In genomic region chr5:152466079-152466745, GRCh38 we compare ENCODE assay signal across 18 cellular contexts.
DNase-seq lines count a peak whose midpoint lies in the region; ATAC-seq and TF ChIP-seq lines count a peak whose summit lies in the region.
"Had no signal": no experiment of that assay in that cellular context is flagged by ENCODE, and none has a peak within 500 bp of the region (broad histone marks: within the 10 kb centered on the region; RNA-seq: fewer than 3 reads in every experiment).

No MANE protein-coding gene starts in this region.

- no peak overlapping the region for H3K4me3 Mint-ChIP-seq in endodermal cell
- no peak overlapping the region for H3K4me3 Mint-ChIP-seq in stimulated activated effector memory CD8-positive, alpha-beta T cell treated with anti-CD3 and anti-CD28 coated beads, Interleukin-12 subunit alpha, Interleukin-12 subunit beta, amount 100 ng/mL, for 72 hours
- H3K4me3 Mint-ChIP-seq: CD4-positive, CD25-positive, alpha-beta regulatory T cell; CD8-positive, alpha-beta memory T cell; GM23338; HFFc6 had no signal

- H3K27me3 ChIP-seq in endodermal cell (ENCODE audit: control insufficient read depth, insufficient read depth, low read length, poor library complexity, severe bottlenecking) (no peaks in the 10 kb centered on the region), cardiac muscle cell (no peaks in the 10 kb centered on the region), left ventricle myocardium inferior (ENCODE audit: low read depth) (no peaks in the 10 kb centered on the region), GM23248 (replicated peaks; ENCODE audit: insufficient read depth) (no peaks in the 10 kb centered on the region)
- H3K27me3 ChIP-seq: BE2C had no signal

- ATAC-seq in stimulated activated effector memory CD8-positive, alpha-beta T cell treated with anti-CD3 and anti-CD28 coated beads, Interleukin-12 subunit alpha, Interleukin-12 subunit beta, amount 100 ng/mL, for 72 hours, result peak; percentile 11
- ATAC-seq: GM23338, HCT116 had no signal

- H3K9me3 ChIP-seq in endodermal cell (ENCODE audit: control insufficient read depth, low read length) (peaks cover 16% of the 10 kb centered on the region), cardiac muscle cell (ENCODE audit: low read depth) (no peaks in the 10 kb centered on the region), left ventricle myocardium inferior (replicated peaks) (no peaks in the 10 kb centered on the region), GM23248 (ENCODE audit: low read depth) (no peaks in the 10 kb centered on the region)
- H3K9me3 ChIP-seq: BE2C had no signal

- H3K9me2 ChIP-seq in GM23248 (ENCODE audit: insufficient read depth), result no peaks in the 10 kb centered on the region

- no peak overlapping the region for H3K27ac ChIP-seq in endodermal cell (ENCODE audit: low read depth, low read length)
- peak overlapping the region; percentile 53 for H3K27ac ChIP-seq in cardiac muscle cell
- H3K27ac ChIP-seq in left ventricle myocardium inferior (replicated peaks), result peak overlapping the region; percentile 79
- no peak overlapping the region for H3K27ac ChIP-seq in GM23248
- H3K27ac ChIP-seq: HL-60 had no signal

- TF ChIP-seq CTCF in endodermal cell (conservative IDR thresholded peaks at IDR 0.05) (peak; percentile 56), cardiac muscle cell (IDR thresholded peaks at IDR 0.05; ENCODE audit: low read depth, low read length) (no peak), left ventricle myocardium inferior (IDR thresholded peaks at IDR 0.05; ENCODE audit: borderline replicate concordance) (no peak)

- H3K4me3 ChIP-seq in endodermal cell (ENCODE audit: low read length) (peak overlapping the region; percentile 47), cardiac muscle cell (no peak overlapping the region), left ventricle myocardium inferior (no peak overlapping the region), GM23248 (no peak overlapping the region)
- H3K4me3 ChIP-seq: GM23338 had no signal

- peaks cover 19% of the 10 kb centered on the region for H3K4me1 Mint-ChIP-seq in endodermal cell
- H3K4me1 Mint-ChIP-seq in stimulated activated effector memory CD8-positive, alpha-beta T cell treated with anti-CD3 and anti-CD28 coated beads, Interleukin-12 subunit alpha, Interleukin-12 subunit beta, amount 100 ng/mL, for 72 hours, result peaks cover 8% of the 10 kb centered on the region
- H3K4me1 Mint-ChIP-seq: CD4-positive, CD25-positive, alpha-beta regulatory T cell; CD8-positive, alpha-beta memory T cell had no signal

- H3K27me3 Mint-ChIP-seq in endodermal cell (ENCODE audit: insufficient read depth), result peaks cover 4% of the 10 kb centered on the region

- no peak for DNase-seq in endodermal cell
- peak in 1 of 2 donors; percentile 43 for DNase-seq in cardiac muscle cell (ENCODE audit: low read depth in 1 of 2, low spot score in 1 of 2)
- DNase-seq in left ventricle myocardium inferior, result no peak
- DNase-seq in stimulated activated effector memory CD8-positive, alpha-beta T cell treated with anti-CD3 and anti-CD28 coated beads, Interleukin-12 subunit alpha, Interleukin-12 subunit beta, amount 100 ng/mL, for 72 hours (ENCODE audit: low spot score in 2 of 2), result no peak
- no peak for DNase-seq in stimulated activated naive CD4-positive, alpha-beta T cell treated with Interleukin-2 at 50 U/mL for 16 hours (lab: John Stamatoyannopoulos, UW)
- DNase-seq in GM23248, result no peak
- no peak for DNase-seq in NCI-H1105 (lab: John Stamatoyannopoulos, UW)
- DNase-seq: ACHN; BE2C; C1 segment of cervical spinal cord; CD4-positive, CD25-positive, alpha-beta regulatory T cell; CD8-positive, alpha-beta memory T cell; COR-L47; DMS 273 treated with DMSO at 0.1 percent for 48 hours; HFFc6 had no signal

- no peaks in the 10 kb centered on the region for H3K36me3 Mint-ChIP-seq in endodermal cell (ENCODE audit: low read depth)
- no peaks in the 10 kb centered on the region for H3K36me3 Mint-ChIP-seq in stimulated activated effector memory CD8-positive, alpha-beta T cell treated with anti-CD3 and anti-CD28 coated beads, Interleukin-12 subunit alpha, Interleukin-12 subunit beta, amount 100 ng/mL, for 72 hours
- H3K36me3 Mint-ChIP-seq: CD4-positive, CD25-positive, alpha-beta regulatory T cell; CD8-positive, alpha-beta memory T cell had no signal

- peaks cover 35% of the 10 kb centered on the region for H3K4me1 ChIP-seq in endodermal cell (ENCODE audit: control insufficient read depth, insufficient read depth, low read length)
- peaks cover 8% of the 10 kb centered on the region for H3K4me1 ChIP-seq in cardiac muscle cell (ENCODE audit: low read depth)
- peaks cover 43% of the 10 kb centered on the region for H3K4me1 ChIP-seq in left ventricle myocardium inferior
- H3K4me1 ChIP-seq in GM23248 (ENCODE audit: insufficient read depth), result no peaks in the 10 kb centered on the region
- H3K4me1 ChIP-seq: BE2C had no signal

- no peak overlapping the region for H2AFZ ChIP-seq in GM23248
- H2AFZ ChIP-seq: GM23338 had no signal

- H3K9ac ChIP-seq in endodermal cell (ENCODE audit: extremely low read depth, low read length, poor library complexity, severe bottlenecking) (no peak overlapping the region), GM23248 (no peak overlapping the region)

- no peaks in the 10 kb centered on the region for H3K79me2 ChIP-seq in GM23248 (ENCODE audit: insufficient read depth)

- no peaks in the 10 kb centered on the region for H4K20me1 ChIP-seq in GM23248 (ENCODE audit: insufficient read depth)

- WGBS in endodermal cell (ENCODE audit: insufficient coverage in 1 of 2, insufficient read length in 1 of 2), 2 experiments, result 92 to 100% methylated on average over 1 to 3 of the region's 3 CpGs
- 10 to 12% methylated on average over 3 of the region's 3 CpGs for WGBS in GM23248 (ENCODE audit: low coverage in 1 of 2, low lambda C conversion rate in 2 of 2, missing lambda C conversion rate in 2 of 2), 2 experiments

- H3K4me2 ChIP-seq in GM23248 (ENCODE audit: unreplicated experiment), result no peak overlapping the region
- H3K4me2 ChIP-seq: GM23338 had no signal

- H3F3A ChIP-seq in GM23248 (ENCODE audit: insufficient read depth), result no peaks in the 10 kb centered on the region

- in situ Hi-C loops in GM23248 (cut with MboI), result no loop called here

- H3K27ac Mint-ChIP-seq in endodermal cell, result no peak overlapping the region
- no peak overlapping the region for H3K27ac Mint-ChIP-seq in stimulated activated effector memory CD8-positive, alpha-beta T cell treated with anti-CD3 and anti-CD28 coated beads, Interleukin-12 subunit alpha, Interleukin-12 subunit beta, amount 100 ng/mL, for 72 hours
- H3K27ac Mint-ChIP-seq: CD4-positive, CD25-positive, alpha-beta regulatory T cell; GM23338; HFFc6 had no signal

- intact Hi-C loops in left ventricle myocardium inferior (cut with micrococcal nuclease), result no loop called here

- no peaks in the 10 kb centered on the region for H3K9me3 Mint-ChIP-seq in endodermal cell
- no peaks in the 10 kb centered on the region for H3K9me3 Mint-ChIP-seq in stimulated activated effector memory CD8-positive, alpha-beta T cell treated with anti-CD3 and anti-CD28 coated beads, Interleukin-12 subunit alpha, Interleukin-12 subunit beta, amount 100 ng/mL, for 72 hours
- H3K9me3 Mint-ChIP-seq: GM23338 had no signal

- H3K36me3 ChIP-seq in endodermal cell (ENCODE audit: control insufficient read depth, insufficient read depth, low read length) (no peaks in the 10 kb centered on the region), cardiac muscle cell (no peaks in the 10 kb centered on the region), left ventricle myocardium inferior (no peaks in the 10 kb centered on the region), GM23248 (ENCODE audit: low read depth) (no peaks in the 10 kb centered on the region)
- H3K36me3 ChIP-seq: BE2C had no signal

Comparison
In these comparisons a context has a peak if more than half of its experiments do, and no peak if none do; other contexts are left out.
1. H3K27ac ChIP-seq: peak in cardiac muscle cell (single experiment) and left ventricle myocardium inferior (single experiment); none in endodermal cell (single experiment) and GM23248 (single experiment).